Comparison of ENCODE assay signal across 9 cellular contexts in the genomic region with DNA sequence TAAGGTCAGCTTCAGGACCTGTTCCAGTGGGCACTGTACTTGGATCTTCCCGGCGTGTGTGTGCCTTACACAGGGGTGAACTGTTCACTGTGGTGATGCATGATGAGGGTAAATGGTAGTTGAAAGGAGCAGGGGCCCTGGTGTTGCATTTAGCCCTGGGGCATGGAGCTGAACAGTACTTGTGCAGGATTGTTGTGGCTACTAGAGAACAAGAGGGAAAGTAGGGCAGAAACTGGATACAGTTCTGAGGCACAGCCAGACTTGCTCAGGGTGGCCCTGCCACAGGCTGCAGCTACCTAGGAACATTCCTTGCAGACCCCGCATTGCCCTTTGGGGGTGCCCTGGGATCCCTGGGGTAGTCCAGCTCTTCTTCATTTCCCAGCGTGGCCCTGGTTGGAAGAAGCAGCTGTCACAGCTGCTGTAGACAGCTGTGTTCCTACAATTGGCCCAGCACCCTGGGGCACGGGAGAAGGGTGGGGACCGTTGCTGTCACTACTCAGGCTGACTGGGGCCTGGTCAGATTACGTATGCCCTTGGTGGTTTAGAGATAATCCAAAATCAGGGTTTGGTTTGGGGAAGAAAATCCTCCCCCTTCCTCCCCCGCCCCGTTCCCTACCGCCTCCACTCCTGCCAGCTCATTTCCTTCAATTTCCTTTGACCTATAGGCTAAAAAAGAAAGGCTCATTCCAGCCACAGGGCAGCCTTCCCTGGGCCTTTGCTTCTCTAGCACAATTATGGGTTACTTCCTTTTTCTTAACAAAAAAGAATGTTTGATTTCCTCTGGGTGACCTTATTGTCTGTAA.
DNase-seq lines count a peak whose midpoint lies in the region; ATAC-seq and TF ChIP-seq lines count a peak whose summit lies in the region.
"Had no signal": no experiment of that assay in that cellular context is flagged by ENCODE, and none has a peak within 500 bp of the region (broad histone marks: within the 10 kb centered on the region; RNA-seq: fewer than 3 reads in every experiment).

No MANE protein-coding gene starts in this region.

- no peak overlapping the region for H2BK20ac ChIP-seq in H9 (ENCODE audit: low read depth, low read length, poor library complexity, severe bottlenecking)

- no peak overlapping the region for H4K5ac ChIP-seq in H9 (ENCODE audit: insufficient read length, low read depth, low read length)

- H3K9ac ChIP-seq in H9 (ENCODE audit: extremely low read depth, insufficient read length, low read length) (no peak overlapping the region), skeletal muscle tissue (ENCODE audit: low read depth in 1 of 3, low read length in 3 of 3) (peak overlapping the region in 1 of 3 donors; percentile 33)

- H3K27me3 ChIP-seq in H9 (ENCODE audit: insufficient read depth, low read length) (no peaks in the 10 kb centered on the region), PC-9 (ENCODE audit: insufficient read depth, low read depth) (no peaks in the 10 kb centered on the region), skeletal muscle tissue (ENCODE audit: control insufficient read depth in 3 of 3, insufficient read depth in 3 of 3, low read length in 3 of 3) (no peaks in the 10 kb centered on the region), spleen (replicated peaks in 1 of 7) (no peaks in the 10 kb centered on the region)
- H3K27me3 ChIP-seq: Peyer's patch had no signal

- no peaks in the 10 kb centered on the region for H3K36me3 Mint-ChIP-seq in H9 (ENCODE audit: insufficient read depth in 1 of 3, low read depth in 3 of 3)

- H3K4me3 ChIP-seq in PC-9 (no peak overlapping the region), foreskin fibroblast (ENCODE audit: low read depth in 1 of 2, low read length in 2 of 2) (no peak overlapping the region), skeletal muscle tissue (ENCODE audit: low read length in 3 of 3) (peak overlapping the region in 2 of 3 donors; percentile 20 to 24), spleen (no peak overlapping the region)
- H3K4me3 ChIP-seq: Peyer's patch had no signal

- no peak overlapping the region for H3T11ph ChIP-seq in H9 (ENCODE audit: low read length)

- BruUV-seq in PC-9 (replicated peaks; lab: Mats Ljungman, UMichigan) = no TSS peak

- peaks cover 26% of the 10 kb centered on the region for H3F3A ChIP-seq in PC-9 (ENCODE audit: insufficient read depth, low read depth)

- no peak overlapping the region for H2BK12ac ChIP-seq in H9 (ENCODE audit: insufficient read length, low read depth, low read length)

- no peak for ATAC-seq in HG03025 (IDR thresholded peaks at IDR 0.05; ENCODE audit: low FRiP score, unreplicated experiment)
- no peak for ATAC-seq in GM18870 (IDR thresholded peaks at IDR 0.05; ENCODE audit: unreplicated experiment)

- H3K18ac ChIP-seq in H9 (ENCODE audit: insufficient read length, low read depth, low read length) = no peak overlapping the region

- no peaks in the 10 kb centered on the region for H3K9me3 ChIP-seq in H9 (ENCODE audit: control insufficient read depth, low read depth, low read length)
- H3K9me3 ChIP-seq in PC-9 (ENCODE audit: insufficient read depth, low read depth) = peaks cover 8% of the 10 kb centered on the region; the same call in 1 of the 2 replicates
- no peaks in the 10 kb centered on the region for H3K9me3 ChIP-seq in skeletal muscle tissue (ENCODE audit: control insufficient read depth in 3 of 3, low read length in 3 of 3)
- H3K9me3 ChIP-seq in spleen = no peaks in the 10 kb centered on the region
- H3K9me3 ChIP-seq: Peyer's patch had no signal

- CTCF ChIA-PET in PC-9 (lab: Charles Lee) = interaction anchor here (0.6 to 0.7 kb wide), 2 partner anchors 19 to 198 kb away, joined by 3 to 5 read pairs; no protein-coding TSS in a partner anchor

- H2BK120ac ChIP-seq in H9 (ENCODE audit: low read depth, low read length, poor library complexity, severe bottlenecking) = no peak overlapping the region

- H3K9me2 ChIP-seq in PC-9 (ENCODE audit: insufficient read depth) = no peaks in the 10 kb centered on the region

- no peak overlapping the region for H2AK5ac ChIP-seq in H9 (ENCODE audit: insufficient read length, low read length)

- no peak overlapping the region for H4K91ac ChIP-seq in H9 (ENCODE audit: insufficient read length, low read depth, low read length)

- H2AFZ ChIP-seq in H9 (ENCODE audit: low read length) = no peak overlapping the region
- no peak overlapping the region for H2AFZ ChIP-seq in PC-9

- POLR2A ChIA-PET in PC-9 (lab: Charles Lee; ENCODE audit: unreplicated experiment) = no interaction called here

- no peak overlapping the region for H4K8ac ChIP-seq in H9 (replicated peaks; ENCODE audit: insufficient read length, low read depth, low read length)

- H3K79me2 ChIP-seq in H9 (ENCODE audit: insufficient read depth, low read length) = no peaks in the 10 kb centered on the region
- H3K79me2 ChIP-seq in PC-9 (ENCODE audit: low read depth) = no peaks in the 10 kb centered on the region

- H2BK15ac ChIP-seq in H9 (ENCODE audit: low read depth, low read length) = no peak overlapping the region

- H3K23ac ChIP-seq in H9 (ENCODE audit: insufficient read length, low read depth, low read length) = no peak overlapping the region

- TF ChIP-seq CTCF in H9 (conservative IDR thresholded peaks at IDR 0.05) = no peak
- TF ChIP-seq CTCF in PC-9 (conservative IDR thresholded peaks at IDR 0.05) = no peak
- no peak for TF ChIP-seq CTCF in foreskin fibroblast (IDR thresholded peaks at IDR 0.05; ENCODE audit: low read depth, low read length)
- TF ChIP-seq CTCF in spleen (IDR thresholded peaks at IDR 0.05 in 8 of 11, conservative IDR thresholded peaks at IDR 0.05 in 3 of 11) = no peak

- no peak for TF ChIP-seq POLR2A in spleen (IDR thresholded peaks at IDR 0.05)

- no peaks in the 10 kb centered on the region for H3K4me1 ChIP-seq in H9 (ENCODE audit: insufficient read depth, low read length)
- peaks cover 57% of the 10 kb centered on the region for H3K4me1 ChIP-seq in PC-9 (replicated peaks; ENCODE audit: insufficient read depth)
- H3K4me1 ChIP-seq in skeletal muscle tissue (ENCODE audit: control insufficient read depth in 3 of 3, insufficient read depth in 3 of 3, low read length in 3 of 3) = peaks cover 22 to 41% (median 25%) of the 10 kb centered on the region in 3 donors
- H3K4me1 ChIP-seq in spleen = peaks cover 5 to 17% (median 10%) of the 10 kb centered on the region in 6 donors
- H3K4me1 ChIP-seq: Peyer's patch had no signal

- no peak overlapping the region for H3K56ac ChIP-seq in H9 (ENCODE audit: insufficient read length, low read depth, low read length)

- no peaks in the 10 kb centered on the region for H3K23me2 ChIP-seq in H9 (ENCODE audit: insufficient read length, low read depth, low read length, poor library complexity, severe bottlenecking)

- peaks cover 2 to 8% of the 10 kb centered on the region in 2 experiments for H3K4me1 Mint-ChIP-seq in H9

- H3K36me3 ChIP-seq in PC-9 (ENCODE audit: low read depth) (no peaks in the 10 kb centered on the region), skeletal muscle tissue (ENCODE audit: control insufficient read depth in 3 of 3, insufficient read depth in 3 of 3, low read length in 3 of 3) (peaks cover 0 to 3% (median 0%) of the 10 kb centered on the region in 3 donors), spleen (no peaks in the 10 kb centered on the region)
- H3K36me3 ChIP-seq: Peyer's patch had no signal

- no peaks in the 10 kb centered on the region for H3K27me3 Mint-ChIP-seq in H9 (ENCODE audit: low read depth)

- H3K79me1 ChIP-seq in H9 (ENCODE audit: insufficient read depth, low read depth, low read length, poor library complexity, severe bottlenecking) = no peaks in the 10 kb centered on the region

- no peak overlapping the region for H3K27ac ChIP-seq in H9 (ENCODE audit: insufficient read length, low read depth, low read length)
- peak overlapping the region; percentile 72 for H3K27ac ChIP-seq in PC-9
- peak overlapping the region; percentile 80 for H3K27ac ChIP-seq in skeletal muscle tissue (ENCODE audit: low read depth, low read length)
- peak overlapping the region in 4 of 8 donors; percentile 8 to 55 (median 32) for H3K27ac ChIP-seq in spleen
- H3K27ac ChIP-seq: Peyer's patch had no signal

- 0 out of 7 replicates have a peak overlapping the region, but pooled peaks of 1 of the 3 experiments have one; percentile 3 for H3K27ac Mint-ChIP-seq in H9

- H4K20me1 ChIP-seq in H9 (ENCODE audit: control insufficient read depth, insufficient read depth, insufficient read length) (no peaks in the 10 kb centered on the region), PC-9 (ENCODE audit: insufficient read depth) (no peaks in the 10 kb centered on the region)

- intact Hi-C loops in PC-9 (cut with micrococcal nuclease; ENCODE audit: unreplicated experiment) (loop anchor here (5.0 kb wide), 1 partner anchor 48 kb away; no protein-coding TSS in a partner anchor), spleen (cut with DNase I; ENCODE audit: low total_unique reads) (no loop called here)

- WGBS in H9 (ENCODE audit: extremely low coverage, insufficient read length, low lambda C conversion rate) = no CpG with 5 or more reads among the region's 10 CpGs
- WGBS in spleen, 5 donors = 44 to 61% (median 49%) methylated on average over 8 to 10 of the region's 10 CpGs

- H3K4me3 Mint-ChIP-seq in H9 = no peak overlapping the region

- no peak for DNase-seq in H9
- DNase-seq in PC-9 = peak in 1 of 2 experiments; percentile 69
- peak; percentile 82 to 92 for DNase-seq in foreskin fibroblast
- no peak for DNase-seq in stimulated activated CD4-positive, alpha-beta T cell treated with anti-CD3 and anti-CD28 coated beads, Interleukin-1b, Interleukin-23, amount 100 ng/mL, for 48 hours
- no peak for DNase-seq in spleen
- DNase-seq: Peyer's patch had no signal

- no peak overlapping the region for H3K4ac ChIP-seq in H9 (ENCODE audit: low read depth, low read length)

- H3K4me2 ChIP-seq in H9 (ENCODE audit: insufficient read depth, insufficient read length, low read length) (no peak overlapping the region), PC-9 (peak overlapping the region; percentile 69)

- H3K14ac ChIP-seq in H9 (ENCODE audit: insufficient read depth, low read length) = peak overlapping the region; percentile 10; the same call in 1 of the 2 replicates

- H2BK5ac ChIP-seq in H9 (ENCODE audit: insufficient read length, low read length) = no peak overlapping the region

- no peaks in the 10 kb centered on the region for H3K9me3 Mint-ChIP-seq in H9

Comparison
In these comparisons a context has a peak if more than half of its experiments do, and no peak if none do; other contexts are left out.
1. DNase-seq: peak in foreskin fibroblast (2 of 2); none in H9 (single experiment), stimulated activated CD4-positive, alpha-beta T cell treated with anti-CD3 and anti-CD28 coated beads, Interleukin-1b, Interleukin-23, amount 100 ng/mL, for 48 hours (single experiment) and spleen (single experiment).
2. H3K4me3 ChIP-seq: peak in skeletal muscle tissue (2 of 3); none in PC-9 (single experiment), foreskin fibroblast (0 of 2) and spleen (0 of 8).